13 cellular contexts compared by ENCODE assay signal in the genomic region with DNA sequence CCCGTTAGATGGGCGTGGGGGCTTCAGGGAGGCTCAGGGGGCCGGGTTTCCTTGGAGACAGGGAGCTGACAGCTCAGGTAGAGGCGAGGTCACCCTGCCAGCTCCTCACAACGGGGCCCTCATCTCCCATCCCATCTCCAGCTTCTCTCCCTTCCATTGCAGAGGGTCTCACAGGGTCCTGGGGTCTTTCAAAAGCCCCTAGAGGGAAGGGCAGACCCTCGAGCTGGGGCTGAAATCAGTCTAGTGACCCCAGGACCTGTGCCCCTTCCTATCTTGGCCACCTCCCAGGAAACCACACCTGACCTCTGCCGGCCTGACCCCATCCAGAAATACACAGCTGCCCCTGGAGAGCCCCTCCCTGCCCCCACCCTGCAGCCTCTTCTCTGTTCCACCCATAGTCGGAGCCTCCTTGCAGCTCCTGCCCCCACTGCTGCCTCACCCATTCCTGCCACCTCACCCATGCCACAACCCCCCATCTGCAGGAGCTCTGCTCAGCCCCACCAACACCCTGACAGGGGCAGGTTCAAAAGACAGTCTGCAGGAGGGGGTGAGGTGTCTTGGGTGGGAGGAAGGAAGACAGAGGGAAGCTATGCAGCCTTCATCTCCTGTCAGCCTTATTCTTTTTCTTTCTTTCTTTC. TPM values are rescaled to one million over a fixed set of nuclear protein-coding genes. Genes with fewer than 3 reads are reported as not detected.
DNase-seq lines count a peak whose midpoint lies in the region; ATAC-seq and TF ChIP-seq lines count a peak whose summit lies in the region.
"Had no signal": no experiment of that assay in that cellular context is flagged by ENCODE, and none has a peak within 500 bp of the region (broad histone marks: within the 10 kb centered on the region; RNA-seq: fewer than 3 reads in every experiment).

No MANE protein-coding gene starts in this region.

- H2BK15ac ChIP-seq in H9 (ENCODE audit: low read depth, low read length): no peak overlapping the region

- no peak overlapping the region for H3K9ac ChIP-seq in H9 (ENCODE audit: extremely low read depth, insufficient read length, low read length)

- H2BK120ac ChIP-seq in H9 (ENCODE audit: low read depth, low read length, poor library complexity, severe bottlenecking): no peak overlapping the region

- H4K91ac ChIP-seq in H9 (ENCODE audit: insufficient read length, low read depth, low read length): no peak overlapping the region

- no peaks in the 10 kb centered on the region for H3K27me3 Mint-ChIP-seq in CD4-positive, alpha-beta memory T cell
- peaks cover 7% of the 10 kb centered on the region for H3K27me3 Mint-ChIP-seq in H9 (ENCODE audit: low read depth)
- H3K27me3 Mint-ChIP-seq in naive B cell: no peaks in the 10 kb centered on the region

- peaks cover 21% of the 10 kb centered on the region for H3K36me3 ChIP-seq in CD4-positive, alpha-beta memory T cell (ENCODE audit: insufficient read depth, low read length)
- H3K36me3 ChIP-seq in OCI-LY7 (ENCODE audit: insufficient read depth, low read length) (no peaks in the 10 kb centered on the region), hepatocyte (replicated peaks; ENCODE audit: insufficient read depth, low read depth) (no peaks in the 10 kb centered on the region)
- H3K36me3 ChIP-seq: right lobe of liver had no signal

- H3K4me3 Mint-ChIP-seq in CD4-positive, alpha-beta memory T cell: peak overlapping the region; percentile 18 to 90 (median 82)
- H3K4me3 Mint-ChIP-seq in H9 (no peak overlapping the region), naive B cell (peak overlapping the region in 7 of 8 donors; percentile 60 to 86 (median 80))

- H3K56ac ChIP-seq in H9 (ENCODE audit: insufficient read length, low read depth, low read length): no peak overlapping the region

- intact Hi-C loops in CD4-positive, alpha-beta memory T cell (cut with micrococcal nuclease): loop anchor here (1.0 to 10.0 kb wide), 3 partner anchors 12 to 53 kb away; partner anchors contain the start of gene PIK3R5
- intact Hi-C loops in OCI-LY7 (cut with micrococcal nuclease; ENCODE audit: unreplicated experiment): no loop called here

- H3K14ac ChIP-seq in H9 (ENCODE audit: insufficient read depth, low read length): no peak overlapping the region

- H3K18ac ChIP-seq in H9 (ENCODE audit: insufficient read length, low read depth, low read length): no peak overlapping the region

- H4K5ac ChIP-seq in H9 (ENCODE audit: insufficient read length, low read depth, low read length): no peak overlapping the region

- H3K27ac ChIP-seq in CD4-positive, alpha-beta memory T cell (ENCODE audit: low read depth, low read length): peak overlapping the region; percentile 75
- H3K27ac ChIP-seq in H9 (ENCODE audit: insufficient read length, low read depth, low read length) (no peak overlapping the region), OCI-LY7 (ENCODE audit: low read depth, low read length, poor library complexity, severe bottlenecking) (no peak overlapping the region), hepatocyte (no peak overlapping the region)
- H3K27ac ChIP-seq: PC-9, right lobe of liver had no signal

- H3T11ph ChIP-seq in H9 (ENCODE audit: low read length): no peak overlapping the region

- ATAC-seq in naive B cell (ENCODE audit: low read depth in 2 of 2) (peak; percentile 14 to 21), HG02623 (IDR thresholded peaks at IDR 0.05; ENCODE audit: unreplicated experiment) (no peak)

- H3K4me1 ChIP-seq in CD4-positive, alpha-beta memory T cell (ENCODE audit: insufficient read depth, low read length): peaks cover 90% of the 10 kb centered on the region
- no peaks in the 10 kb centered on the region; the same call in 1 of the 2 replicates for H3K4me1 ChIP-seq in H9 (ENCODE audit: insufficient read depth, low read length)
- no peaks in the 10 kb centered on the region for H3K4me1 ChIP-seq in OCI-LY7 (ENCODE audit: insufficient read depth, low read length, poor library complexity, severe bottlenecking)
- H3K4me1 ChIP-seq in hepatocyte (ENCODE audit: insufficient read depth): no peaks in the 10 kb centered on the region
- H3K4me1 ChIP-seq: right lobe of liver had no signal

- no CpG with 5 or more reads among the region's 8 CpGs for WGBS in H9 (ENCODE audit: extremely low coverage, insufficient read length, low lambda C conversion rate)
- WGBS in hepatocyte (ENCODE audit: low lambda C conversion rate, missing lambda C conversion rate): 71% methylated on average over 8 of the region's 8 CpGs

- CTCF ChIA-PET in CD4-positive, alpha-beta memory T cell (lab: Charles Lee; ENCODE audit: partially characterized antibody): interaction anchor here (0.9 to 2.5 kb wide), 6 partner anchors 9 to 55 kb away, joined by 3 to 17 read pairs (median 4); no protein-coding TSS in a partner anchor
- CTCF ChIA-PET in OCI-LY7 (lab: Charles Lee; ENCODE audit: unreplicated experiment): no interaction called here

- no peaks in the 10 kb centered on the region for H4K20me1 ChIP-seq in H9 (ENCODE audit: control insufficient read depth, insufficient read depth, insufficient read length)
- no peaks in the 10 kb centered on the region for H4K20me1 ChIP-seq in OCI-LY7 (ENCODE audit: insufficient read depth, low read length)
- no peaks in the 10 kb centered on the region for H4K20me1 ChIP-seq in hepatocyte (ENCODE audit: insufficient read depth, poor library complexity, severe bottlenecking)

- H3K79me1 ChIP-seq in H9 (ENCODE audit: insufficient read depth, low read depth, low read length, poor library complexity, severe bottlenecking): no peaks in the 10 kb centered on the region

- H3K9me2 ChIP-seq in OCI-LY7 (ENCODE audit: insufficient read depth, low read length): no peaks in the 10 kb centered on the region
- no peaks in the 10 kb centered on the region for H3K9me2 ChIP-seq in hepatocyte (replicated peaks; ENCODE audit: insufficient read depth)

- no peaks in the 10 kb centered on the region for H3K27me3 ChIP-seq in CD4-positive, alpha-beta memory T cell (ENCODE audit: insufficient read depth, low read length)
- no peaks in the 10 kb centered on the region for H3K27me3 ChIP-seq in H9 (ENCODE audit: insufficient read depth, low read length)
- H3K27me3 ChIP-seq in hepatocyte: peaks cover 3% of the 10 kb centered on the region
- H3K27me3 ChIP-seq: right lobe of liver had no signal

- POLR2A ChIA-PET in CD4-positive, alpha-beta memory T cell (lab: Charles Lee; ENCODE audit: partially characterized antibody): interaction anchor here (0.7 to 23.7 kb wide), 7 partner anchors 11 to 53 kb away, joined by 3 to 509 read pairs (median 3); partner anchors contain the start of gene PIK3R5
- POLR2A ChIA-PET in OCI-LY7 (lab: Charles Lee): interaction anchor here (0.6 kb wide), 1 partner anchor 619 kb away, joined by 3 read pairs; no protein-coding TSS in a partner anchor

- no peak overlapping the region for H3K4ac ChIP-seq in H9 (ENCODE audit: low read depth, low read length)

- H3K9me3 ChIP-seq in CD4-positive, alpha-beta memory T cell (ENCODE audit: control insufficient read depth in 1 of 2, low read length in 2 of 2): no peaks in the 10 kb centered on the region
- H3K9me3 ChIP-seq in H9 (ENCODE audit: control insufficient read depth, low read depth, low read length) (no peaks in the 10 kb centered on the region), OCI-LY7 (ENCODE audit: low read length) (no peaks in the 10 kb centered on the region), hepatocyte (ENCODE audit: low read depth) (no peaks in the 10 kb centered on the region)
- H3K9me3 ChIP-seq: right lobe of liver had no signal

- DNase-seq in CD4-positive, alpha-beta memory T cell: peak in 4 of 5 donors; percentile 37 to 67 (median 38)
- peak; percentile 24 for DNase-seq in H9
- DNase-seq in activated CD8-positive, alpha-beta memory T cell treated with anti-CD3 and anti-CD28 coated beads, Interleukin-2, amount 50 U/mL, for 1 hour (ENCODE audit: extremely low read depth): peak; percentile 69
- no peak for DNase-seq in naive B cell
- no peak for DNase-seq in erythroblast (lab: John Stamatoyannopoulos, UW)
- DNase-seq in OCI-LY7 (ENCODE audit: low spot score): no peak
- no peak for DNase-seq in hepatocyte (ENCODE audit: low spot score)
- DNase-seq: cortex of kidney, NCI-H2171, PC-9 had no signal

- H3K4me2 ChIP-seq in H9 (ENCODE audit: insufficient read depth, insufficient read length, low read length) (no peak overlapping the region), OCI-LY7 (ENCODE audit: low read length) (no peak overlapping the region), hepatocyte (no peak overlapping the region)
- H3K4me2 ChIP-seq: PC-9 had no signal

- H2AFZ ChIP-seq in H9 (ENCODE audit: low read length) (no peak overlapping the region), OCI-LY7 (ENCODE audit: low read length) (no peak overlapping the region), hepatocyte (no peak overlapping the region)
- H2AFZ ChIP-seq: PC-9 had no signal

- TF ChIP-seq POLR2A in erythroblast (IDR thresholded peaks at IDR 0.05; ENCODE audit: low read length): no peak

- H3K23ac ChIP-seq in H9 (ENCODE audit: insufficient read length, low read depth, low read length): no peak overlapping the region

- no peaks in the 10 kb centered on the region for H3K9me3 Mint-ChIP-seq in CD4-positive, alpha-beta memory T cell
- H3K9me3 Mint-ChIP-seq in H9: no peaks in the 10 kb centered on the region; a peak in 2 of 5 replicates
- no peaks in the 10 kb centered on the region for H3K9me3 Mint-ChIP-seq in naive B cell

- H4K8ac ChIP-seq in H9 (replicated peaks; ENCODE audit: insufficient read length, low read depth, low read length): no peak overlapping the region

- no TSS peak for BruUV-seq in OCI-LY7 (replicated peaks; lab: Mats Ljungman, UMichigan)

- TF ChIP-seq CTCF in H9 (conservative IDR thresholded peaks at IDR 0.05) (no peak), OCI-LY7 (conservative IDR thresholded peaks at IDR 0.05; ENCODE audit: low read length) (no peak), hepatocyte (IDR thresholded peaks at IDR 0.05; ENCODE audit: poor library complexity) (no peak)

- no peaks in the 10 kb centered on the region for H3K23me2 ChIP-seq in H9 (ENCODE audit: insufficient read length, low read depth, low read length, poor library complexity, severe bottlenecking)

- no peak overlapping the region for H2BK20ac ChIP-seq in H9 (ENCODE audit: low read depth, low read length, poor library complexity, severe bottlenecking)

- H3K79me2 ChIP-seq in H9 (ENCODE audit: insufficient read depth, low read length) (no peaks in the 10 kb centered on the region), OCI-LY7 (ENCODE audit: insufficient read depth, low read depth, low read length) (no peaks in the 10 kb centered on the region), hepatocyte (no peaks in the 10 kb centered on the region)

- H3K27ac Mint-ChIP-seq in CD4-positive, alpha-beta memory T cell: peak overlapping the region; percentile 94 to 99 (median 98)
- H3K27ac Mint-ChIP-seq in H9: no peak overlapping the region
- peak overlapping the region in 5 of 6 donors; percentile 81 to 93 (median 85) for H3K27ac Mint-ChIP-seq in naive B cell

- H3K36me3 Mint-ChIP-seq in CD4-positive, alpha-beta memory T cell: peaks cover 44 to 63% of the 10 kb centered on the region in 2 donors
- H3K36me3 Mint-ChIP-seq in H9 (ENCODE audit: insufficient read depth in 1 of 3, low read depth in 3 of 3): 0 out of 7 replicates have a peak, but pooled peaks cover 0 to 4% (median 0%) of the 10 kb centered on the region in 3 experiments
- H3K36me3 Mint-ChIP-seq in naive B cell: peaks cover 29 to 37% of the 10 kb centered on the region in 2 donors

- H2BK12ac ChIP-seq in H9 (ENCODE audit: insufficient read length, low read depth, low read length): no peak overlapping the region

- no peak overlapping the region for H2AK5ac ChIP-seq in H9 (ENCODE audit: insufficient read length, low read length)

- peaks cover 69 to 96% (median 82%) of the 10 kb centered on the region in 4 donors for H3K4me1 Mint-ChIP-seq in CD4-positive, alpha-beta memory T cell
- H3K4me1 Mint-ChIP-seq in H9: peaks cover 22% of the 10 kb centered on the region in 2 experiments
- peaks cover 56 to 72% (median 64%) of the 10 kb centered on the region in 3 donors for H3K4me1 Mint-ChIP-seq in naive B cell

- peak overlapping the region in 1 of 2 donors; percentile 31 for H3K4me3 ChIP-seq in CD4-positive, alpha-beta memory T cell (ENCODE audit: low read length in 2 of 2)
- H3K4me3 ChIP-seq in OCI-LY7 (ENCODE audit: low read depth, low read length, poor library complexity, severe bottlenecking): no peak overlapping the region
- no peak overlapping the region for H3K4me3 ChIP-seq in hepatocyte
- H3K4me3 ChIP-seq: PC-9, right lobe of liver had no signal

- no peak overlapping the region for H2BK5ac ChIP-seq in H9 (ENCODE audit: insufficient read length, low read length)

RNA-seq across cellular contexts. Expression of gene PIK3R5, which starts 23.4 kb away (rescaled TPM):
- 10 to 100 TPM; 85.1 to 89.4 TPM for total RNA-seq in CD4-positive, alpha-beta memory T cell
- 10 to 100 TPM; 18.5 to 62.0 TPM for polyA plus RNA-seq in CD4-positive, alpha-beta memory T cell
- 1.4 and 1.7 TPM in 2 replicates for total RNA-seq in H9 (2021)
- 10 to 100 TPM in 3 of 6 donors, 1 to 10 TPM in 3; 9.7 to 24.8 (median 11.7) TPM for polyA plus RNA-seq in naive B cell (ENCODE audit: low read depth in 6 of 6)
- total RNA-seq in OCI-LY7 (2014; rRNA removed; shearing (Covaris generic)): 0.76 and 1.2 TPM in 2 replicates
- total RNA-seq in OCI-LY7 (2022): 0.68 and 1.5 TPM in 2 replicates
- 0.12 and 2.6 TPM in 2 replicates for total RNA-seq in hepatocyte
- not detected in 2 replicates for polyA plus RNA-seq in hepatocyte
- total RNA-seq: fibroblast of villous mesenchyme, PC-9 had no signal

Comparison
In these comparisons a context has a peak if more than half of its experiments do, and no peak if none do; other contexts are left out.
1. DNase-seq: peak in CD4-positive, alpha-beta memory T cell (4 of 5), H9 (single experiment) and activated CD8-positive, alpha-beta memory T cell treated with anti-CD3 and anti-CD28 coated beads, Interleukin-2, amount 50 U/mL, for 1 hour (single experiment); none in naive B cell (single experiment), erythroblast (0 of 2), OCI-LY7 (single experiment) and hepatocyte (single experiment).
2. H3K27ac Mint-ChIP-seq: peak in CD4-positive, alpha-beta memory T cell (7 of 7) and naive B cell (5 of 6); none in H9 (0 of 3).
3. H3K4me3 Mint-ChIP-seq: peak in CD4-positive, alpha-beta memory T cell (8 of 8) and naive B cell (7 of 8); none in H9 (0 of 2).
4. RNA of gene PIK3R5, which starts 23.4 kb away (total RNA-seq): 85.1 to 89.4 TPM in CD4-positive, alpha-beta memory T cell; 0.12 to 2.6 TPM in hepatocyte, 0.68 to 1.5 TPM in OCI-LY7 and 1.4 to 1.7 TPM in H9; every median in the first group is over 10 times any median in the second.